25 cellular contexts compared by ENCODE assay signal in the genomic region with DNA sequence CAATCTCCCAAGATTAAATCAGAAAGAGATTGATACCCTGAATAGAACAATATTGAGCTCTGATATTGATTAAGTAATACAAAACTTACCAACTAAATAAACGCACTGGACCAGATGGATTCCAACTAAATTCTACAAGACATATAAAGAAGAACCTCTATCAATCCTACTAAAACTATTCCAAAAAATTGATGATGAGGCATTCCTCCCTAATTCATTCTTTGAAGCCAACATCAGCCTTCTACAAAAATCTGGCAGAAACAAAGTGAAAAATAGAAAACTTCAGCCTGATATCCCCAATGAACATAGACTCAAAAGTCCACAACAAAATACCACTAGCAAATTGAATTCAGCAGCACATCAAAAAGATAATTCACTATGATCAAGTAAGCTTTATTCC.
DNase-seq lines count a peak whose midpoint lies in the region; ATAC-seq, FAIRE-seq and TF ChIP-seq lines count a peak whose summit lies in the region.
"Had no signal": no experiment of that assay in that cellular context is flagged by ENCODE, and none has a peak within 500 bp of the region (broad histone marks: within the 10 kb centered on the region; RNA-seq: fewer than 3 reads in every experiment).

No MANE protein-coding gene starts in this region.

- no peak overlapping the region for H3K9ac ChIP-seq in K562 (ENCODE audit: insufficient read depth in 1 of 2, low read depth in 2 of 2, low read length in 2 of 2)
- H3K9ac ChIP-seq: BLaER1 had no signal

- intact Hi-C loops in K562 (cut with micrococcal nuclease), result no loop called here

- CTCF ChIA-PET in A549 (lab: Yijun Ruan, JAX) (no interaction called here), K562 (lab: Yijun Ruan, JAX; ENCODE audit: low intra/inter-chr PET ratio) (no interaction called here)

- H3K36me3 ChIP-seq in K562 (ENCODE audit: control insufficient read depth, insufficient read depth, low read length), result no peaks in the 10 kb centered on the region
- H3K36me3 ChIP-seq: BE2C, BLaER1 had no signal

- no peaks in the 10 kb centered on the region for H3K4me1 Mint-ChIP-seq in activated T-cell treated with anti-CD3 and anti-CD28 coated beads, Interleukin-2, amount 50 U/mL, for 72 hours (ENCODE audit: low read depth)
- H3K4me1 Mint-ChIP-seq in activated T-cell treated with anti-CD3 and anti-CD28 coated beads, Interleukin-2, amount 50 U/mL, for 24 hours (ENCODE audit: low read depth), result no peaks in the 10 kb centered on the region
- H3K4me1 Mint-ChIP-seq: CD4-positive, alpha-beta memory T cell; CD4-positive, CD25-positive, alpha-beta regulatory T cell; CD8-positive, alpha-beta memory T cell had no signal

- H4K20me1 ChIP-seq in K562 (replicated peaks; ENCODE audit: control insufficient read depth, insufficient read depth, low read length), result no peaks in the 10 kb centered on the region
- H4K20me1 ChIP-seq: BLaER1 had no signal

- TF ChIP-seq RAD21 in A549 (conservative IDR thresholded peaks at IDR 0.05 in 1 of 2, IDR thresholded peaks at IDR 0.05 in 1 of 2) (no peak), K562 (CRISPR knock-in tag; conservative IDR thresholded peaks at IDR 0.05 in 1 of 2, IDR thresholded peaks at IDR 0.05 in 1 of 2) (no peak)

- TF ChIP-seq EP300 in A549 (IDR thresholded peaks at IDR 0.05) (no peak), K562 (IDR thresholded peaks at IDR 0.05; ENCODE audit: low read length) (no peak)

- ATAC-seq in activated T-cell treated with anti-CD3 and anti-CD28 coated beads, Interleukin-2, amount 50 U/mL, for 72 hours (replicated peaks in 1 of 2), result no peak
- ATAC-seq in A549 (no peak), K562 (no peak)
- ATAC-seq: GM12878 had no signal

- no peak for FAIRE-seq in A549 (lab: Jason Lieb, UNC)
- no peak for FAIRE-seq in K562 (lab: Jason Lieb, UNC)
- FAIRE-seq: GM12878, GM12892, GM18507 had no signal

- in situ Hi-C loops in K562 (cut with MboI), result no loop called here

- no TSS peak for BruUV-seq in K562 (replicated peaks; lab: Mats Ljungman, UMichigan)

- H3K79me2 ChIP-seq in K562 (ENCODE audit: control insufficient read depth, insufficient read depth, low read length), result no peaks in the 10 kb centered on the region

- no peak overlapping the region for H3K27ac ChIP-seq in A549
- no peak overlapping the region for H3K27ac ChIP-seq in K562 (ENCODE audit: extremely low read depth, low read depth, low read length)
- H3K27ac ChIP-seq: 22Rv1, BLaER1 had no signal

- H3K27me3 Mint-ChIP-seq in activated T-cell treated with anti-CD3 and anti-CD28 coated beads, Interleukin-2, amount 50 U/mL, for 72 hours (ENCODE audit: low read depth), result no peaks in the 10 kb centered on the region
- peaks cover 3% of the 10 kb centered on the region for H3K27me3 Mint-ChIP-seq in activated T-cell treated with anti-CD3 and anti-CD28 coated beads, Interleukin-2, amount 50 U/mL, for 24 hours
- H3K27me3 Mint-ChIP-seq: CD4-positive, alpha-beta memory T cell; CD4-positive, CD25-positive, alpha-beta regulatory T cell had no signal

- no peak overlapping the region for H3K4me3 ChIP-seq in A549
- no peak overlapping the region for H3K4me3 ChIP-seq in K562
- H3K4me3 ChIP-seq: BLaER1, GM12878 had no signal

- H3K4me1 ChIP-seq in A549, result no peaks in the 10 kb centered on the region
- no peaks in the 10 kb centered on the region for H3K4me1 ChIP-seq in K562 (replicated peaks in 1 of 2; ENCODE audit: control insufficient read depth in 2 of 2, insufficient read depth in 2 of 2, low read length in 2 of 2)
- H3K4me1 ChIP-seq: BE2C, BLaER1 had no signal

- peak overlapping the region; percentile 33 for H3K27ac Mint-ChIP-seq in activated T-cell treated with anti-CD3 and anti-CD28 coated beads, Interleukin-2, amount 50 U/mL, for 72 hours
- H3K27ac Mint-ChIP-seq in activated T-cell treated with anti-CD3 and anti-CD28 coated beads, Interleukin-2, amount 50 U/mL, for 24 hours, result no peak overlapping the region
- H3K27ac Mint-ChIP-seq: CD14-positive monocyte; CD4-positive, alpha-beta memory T cell; CD4-positive, CD25-positive, alpha-beta regulatory T cell; CD8-positive, alpha-beta memory T cell had no signal

- TF ChIP-seq POLR2A in A549 (IDR thresholded peaks at IDR 0.05; ENCODE audit: low read length), result no peak
- TF ChIP-seq POLR2A in K562 (conservative IDR thresholded peaks at IDR 0.05), result no peak

- POLR2A ChIA-PET in A549 (lab: Yijun Ruan, JAX) (no interaction called here), K562 (lab: Yijun Ruan, JAX) (no interaction called here)

- TF ChIP-seq CTCF in A549 (IDR thresholded peaks at IDR 0.05) (no peak), K562 (IDR thresholded peaks at IDR 0.05 in 2 of 3, conservative IDR thresholded peaks at IDR 0.05 in 1 of 3; ENCODE audit: insufficient read depth in 2 of 3, low read depth in 1 of 3, low read length in 3 of 3) (no peak)

- no peaks in the 10 kb centered on the region for H3K36me3 Mint-ChIP-seq in activated T-cell treated with anti-CD3 and anti-CD28 coated beads, Interleukin-2, amount 50 U/mL, for 72 hours (ENCODE audit: insufficient read depth in 2 of 2)
- H3K36me3 Mint-ChIP-seq in activated T-cell treated with anti-CD3 and anti-CD28 coated beads, Interleukin-2, amount 50 U/mL, for 24 hours (ENCODE audit: low read depth), result no peaks in the 10 kb centered on the region
- H3K36me3 Mint-ChIP-seq: CD4-positive, alpha-beta memory T cell; CD4-positive, CD25-positive, alpha-beta regulatory T cell; CD8-positive, alpha-beta memory T cell had no signal

- no peaks in the 10 kb centered on the region for H3K9me1 ChIP-seq in K562 (ENCODE audit: control insufficient read depth, insufficient read depth, low read length)

- H2AFZ ChIP-seq in K562 (ENCODE audit: low read depth, low read length), result no peak overlapping the region

- peaks cover 2 to 6% of the 10 kb centered on the region in 2 donors for H3K9me3 Mint-ChIP-seq in activated T-cell treated with anti-CD3 and anti-CD28 coated beads, Interleukin-2, amount 50 U/mL, for 72 hours
- peaks cover 3% of the 10 kb centered on the region for H3K9me3 Mint-ChIP-seq in activated T-cell treated with anti-CD3 and anti-CD28 coated beads, Interleukin-2, amount 50 U/mL, for 24 hours

- H3K4me2 ChIP-seq in A549 (no peak overlapping the region), K562 (ENCODE audit: insufficient read depth, low read length) (no peak overlapping the region)
- H3K4me2 ChIP-seq: BLaER1 had no signal

- H3K9me3 ChIP-seq in A549 (peaks cover 16% of the 10 kb centered on the region; the same call in 2 of the 3 replicates), K562 (replicated peaks; ENCODE audit: control insufficient read depth, insufficient read depth, low read depth, low read length) (no peaks in the 10 kb centered on the region)
- H3K9me3 ChIP-seq: BE2C, BLaER1 had no signal

- DNase-seq in activated T-cell treated with anti-CD3 and anti-CD28 coated beads, Interleukin-2, amount 50 U/mL, for 72 hours, result no peak
- no peak for DNase-seq in activated T-cell treated with anti-CD3 and anti-CD28 coated beads, Interleukin-2, amount 50 U/mL, for 24 hours
- DNase-seq in A549 (ENCODE audit: low read depth in 1 of 2, low spot score in 1 of 2) (no peak), K562 (ENCODE audit: extremely low read depth in 1 of 4, low spot score in 3 of 4) (no peak), pons (ENCODE audit: low spot score) (no peak)
- DNase-seq: ACHN; BE2C; C1 segment of cervical spinal cord; CD4-positive, alpha-beta memory T cell; CD4-positive, CD25-positive, alpha-beta regulatory T cell; CD8-positive, alpha-beta memory T cell; COR-L47; DMS 273 treated with DMSO at 0.1 percent for 48 hours; DMS153; DMS53; DMS79; DND-41; EL; GDM1 had no signal

- 84% methylated on average over 1 of the region's 1 CpG for WGBS in A549 (ENCODE audit: missing lambda C conversion rate)
- WGBS in K562 (ENCODE audit: insufficient coverage, low coverage, missing lambda C conversion rate), result 0% methylated on average over 1 of the region's 1 CpG

- no peak overlapping the region for H3K4me3 Mint-ChIP-seq in activated T-cell treated with anti-CD3 and anti-CD28 coated beads, Interleukin-2, amount 50 U/mL, for 72 hours
- no peak overlapping the region for H3K4me3 Mint-ChIP-seq in activated T-cell treated with anti-CD3 and anti-CD28 coated beads, Interleukin-2, amount 50 U/mL, for 24 hours
- H3K4me3 Mint-ChIP-seq: CD14-positive monocyte; CD4-positive, alpha-beta memory T cell; CD4-positive, CD25-positive, alpha-beta regulatory T cell; CD8-positive, alpha-beta memory T cell had no signal

- no peaks in the 10 kb centered on the region for H3K27me3 ChIP-seq in K562 (ENCODE audit: control insufficient read depth in 2 of 2, insufficient read depth in 2 of 2, low read length in 2 of 2)
- H3K27me3 ChIP-seq: BE2C, BLaER1 had no signal

TF ChIP-seq in A549, 52 proteins besides CTCF, POLR2A, EP300 and RAD21:
- TF ChIP-seq RNF2 (IDR thresholded peaks at IDR 0.05; ENCODE audit: borderline replicate concordance, low read depth), result no peak
- no peak for TF ChIP-seq ZSCAN20 (CRISPR knock-in tag; IDR thresholded peaks at IDR 0.05)
- TF ChIP-seq CEBPB (IDR thresholded peaks at IDR 0.05), result no peak
- TF ChIP-seq MYC (IDR thresholded peaks at IDR 0.05; ENCODE audit: borderline replicate concordance, low read length), result no peak
- TF ChIP-seq NFE2L2 (conservative IDR thresholded peaks at IDR 0.05; ENCODE audit: low read length), result no peak
- TF ChIP-seq MAFK (IDR thresholded peaks at IDR 0.05; ENCODE audit: partially characterized antibody), result peak; percentile 50

TF ChIP-seq in K562, 482 proteins besides CTCF, POLR2A, EP300 and RAD21:
- TF ChIP-seq HIVEP1 (CRISPR knock-in tag; IDR thresholded peaks at IDR 0.05) (no peak), ZNF316 (IDR thresholded peaks at IDR 0.05) (0 out of 2 replicates have a peak, but pooled peaks have one; percentile 19)
